In genomic region chr7:1988533-1988930, GRCh38 we compare ENCODE assay signal across 1 cellular context.
TF ChIP-seq lines count a peak whose summit lies in the region.

No MANE protein-coding gene starts in this region.

TF ChIP-seq in HepG2, 621 proteins besides CTCF, POLR2A, EP300 and RAD21:
- TF ChIP-seq SETDB1 (CRISPR knock-in tag; IDR thresholded peaks at IDR 0.05; ENCODE audit: borderline replicate concordance), result no peak
- TF ChIP-seq ZNF101 (CRISPR knock-in tag; IDR thresholded peaks at IDR 0.05; ENCODE audit: borderline replicate concordance, low read depth), result no peak
- no peak for TF ChIP-seq KLF16 (CRISPR knock-in tag; IDR thresholded peaks at IDR 0.05)
- no peak for TF ChIP-seq NR2C2 (CRISPR knock-in tag; IDR thresholded peaks at IDR 0.05; ENCODE audit: borderline replicate concordance)
- TF ChIP-seq, protein P1, sequence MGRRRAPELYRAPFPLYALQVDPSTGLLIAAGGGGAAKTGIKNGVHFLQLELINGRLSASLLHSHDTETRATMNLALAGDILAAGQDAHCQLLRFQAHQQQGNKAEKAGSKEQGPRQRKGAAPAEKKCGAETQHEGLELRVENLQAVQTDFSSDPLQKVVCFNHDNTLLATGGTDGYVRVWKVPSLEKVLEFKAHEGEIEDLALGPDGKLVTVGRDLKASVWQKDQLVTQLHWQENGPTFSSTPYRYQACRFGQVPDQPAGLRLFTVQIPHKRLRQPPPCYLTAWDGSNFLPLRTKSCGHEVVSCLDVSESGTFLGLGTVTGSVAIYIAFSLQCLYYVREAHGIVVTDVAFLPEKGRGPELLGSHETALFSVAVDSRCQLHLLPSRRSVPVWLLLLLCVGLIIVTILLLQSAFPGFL (CRISPR knock-in tag; IDR thresholded peaks at IDR 0.05), result no peak
- TF ChIP-seq ETV5 (CRISPR knock-in tag; IDR thresholded peaks at IDR 0.05; ENCODE audit: borderline replicate concordance), result no peak
- no peak for TF ChIP-seq ZNF17 (CRISPR knock-in tag; IDR thresholded peaks at IDR 0.05)
- TF ChIP-seq ZNF205 (CRISPR knock-in tag; IDR thresholded peaks at IDR 0.05), result no peak
- no peak for TF ChIP-seq CENPX (CRISPR knock-in tag; IDR thresholded peaks at IDR 0.05)
- no peak for TF ChIP-seq ZNF567 (CRISPR knock-in tag; IDR thresholded peaks at IDR 0.05; ENCODE audit: borderline replicate concordance)
- TF ChIP-seq PTBP1 (IDR thresholded peaks at IDR 0.05; ENCODE audit: low read depth, low read length, poor library complexity, severe bottlenecking), result no peak
- TF ChIP-seq MYPOP (CRISPR knock-in tag; IDR thresholded peaks at IDR 0.05), result no peak
- no peak for TF ChIP-seq ZNF776 (CRISPR knock-in tag; IDR thresholded peaks at IDR 0.05)
- no peak for TF ChIP-seq NFRKB (IDR thresholded peaks at IDR 0.05)
- TF ChIP-seq, protein P2, sequence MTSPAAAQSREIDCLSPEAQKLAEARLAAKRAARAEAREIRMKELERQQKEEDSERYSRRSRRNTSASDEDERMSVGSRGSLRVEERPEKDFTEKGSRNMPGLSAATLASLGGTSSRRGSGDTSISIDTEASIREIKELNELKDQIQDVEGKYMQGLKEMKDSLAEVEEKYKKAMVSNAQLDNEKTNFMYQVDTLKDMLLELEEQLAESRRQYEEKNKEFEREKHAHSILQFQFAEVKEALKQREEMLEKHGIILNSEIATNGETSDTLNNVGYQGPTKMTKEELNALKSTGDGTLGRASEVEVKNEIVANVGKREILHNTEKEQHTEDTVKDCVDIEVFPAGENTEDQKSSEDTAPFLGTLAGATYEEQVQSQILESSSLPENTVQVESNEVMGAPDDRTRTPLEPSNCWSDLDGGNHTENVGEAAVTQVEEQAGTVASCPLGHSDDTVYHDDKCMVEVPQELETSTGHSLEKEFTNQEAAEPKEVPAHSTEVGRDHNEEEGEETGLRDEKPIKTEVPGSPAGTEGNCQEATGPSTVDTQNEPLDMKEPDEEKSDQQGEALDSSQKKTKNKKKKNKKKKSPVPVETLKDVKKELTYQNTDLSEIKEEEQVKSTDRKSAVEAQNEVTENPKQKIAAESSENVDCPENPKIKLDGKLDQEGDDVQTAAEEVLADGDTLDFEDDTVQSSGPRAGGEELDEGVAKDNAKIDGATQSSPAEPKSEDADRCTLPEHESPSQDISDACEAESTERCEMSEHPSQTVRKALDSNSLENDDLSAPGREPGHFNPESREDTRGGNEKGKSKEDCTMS (CRISPR knock-in tag; conservative IDR thresholded peaks at IDR 0.05), result no peak
- TF ChIP-seq ZNF615 (CRISPR knock-in tag; IDR thresholded peaks at IDR 0.05; ENCODE audit: borderline replicate concordance), result no peak
- no peak for TF ChIP-seq AGO1 (IDR thresholded peaks at IDR 0.05; ENCODE audit: low read depth, low read length, poor library complexity, severe bottlenecking)
- no peak for TF ChIP-seq GZF1 (CRISPR knock-in tag; IDR thresholded peaks at IDR 0.05)
- no peak for TF ChIP-seq RAD51 (IDR thresholded peaks at IDR 0.05; ENCODE audit: borderline replicate concordance)
TF ChIP-seq in HepG2: peak in this region for 0.
